In the genomic region with DNA sequence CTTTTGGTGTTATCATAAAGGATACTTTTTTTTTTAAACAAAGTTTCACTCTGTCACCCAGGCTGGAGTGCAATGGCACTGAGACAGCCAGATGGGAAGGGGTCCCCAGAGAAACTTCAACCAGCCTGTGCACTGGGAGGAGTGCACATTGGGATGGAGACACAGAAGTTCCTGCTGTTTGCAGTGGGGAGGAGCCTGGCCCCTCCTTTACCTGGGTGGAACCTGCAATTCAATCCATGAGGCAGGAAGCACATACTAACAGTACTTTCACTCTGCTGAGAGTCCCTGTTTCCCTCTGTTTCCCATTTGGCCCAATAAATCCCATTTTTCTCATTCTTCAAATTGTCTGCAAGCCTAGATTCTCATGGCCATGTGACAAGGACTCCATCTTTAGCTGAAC, we compare ENCODE assay signal across 25 cellular contexts. TPM values are rescaled to one million over a fixed set of nuclear protein-coding genes. Genes with fewer than 3 reads are reported as not detected.
"Had no signal": no experiment of that assay in that cellular context is flagged by ENCODE, and none has a peak within 500 bp of the region (broad histone marks: within the 10 kb centered on the region; RNA-seq: fewer than 3 reads in every experiment).

No MANE protein-coding gene starts in this region.

- H3K4me1 ChIP-seq: SJSA1 had no signal

- FAIRE-seq: TTC549 had no signal

- H3K9me3 ChIP-seq: Peyer's patch, SJSA1 had no signal

- H3K27ac ChIP-seq: Peyer's patch, RWPE1, SJSA1 had no signal

- ATAC-seq: activated CD8-positive, alpha-beta memory T cell treated with anti-CD3 and anti-CD28 coated beads, Interleukin-2, amount 10 ng/mL, durations not matched to agents 7 days and 5 days; SK-N-SH treated with all-trans-retinoic acid at 6 μM for 48 hours; T-helper 17 cell had no signal

- H3K36me3 ChIP-seq: Peyer's patch, SJSA1 had no signal

- H3K4me3 ChIP-seq: Peyer's patch, SJSA1 had no signal

- DNase-seq: activated B cell treated with CpG ODN at 0.5 μM for 24 hours; activated CD4-positive, alpha-beta T cell treated with anti-CD3 and anti-CD28 coated beads for 1 hour; activated CD4-positive, alpha-beta T cell treated with anti-CD3 and anti-CD28 coated beads, Interleukin-2, amount 10 ng/mL, durations not matched to agents 24 days and 14 days; activated CD4-positive, alpha-beta T cell treated with anti-CD3 and anti-CD28 coated beads, Interleukin-2, amount 50 U/mL, for 48 hours; activated CD8-positive, alpha-beta memory T cell treated with anti-CD3 and anti-CD28 coated beads, Interleukin-2, amount 10 ng/mL, durations not matched to agents 7 days and 5 days; activated effector memory CD4-positive, alpha-beta T cell treated with Interleukin-2 at 50 U/mL for 16 hours; activated naive CD4-positive, alpha-beta T cell; activated T-cell treated with anti-CD3 and anti-CD28 coated beads, Interleukin-2, amount 50 U/mL, for 24 hours; aorta; NCI-H1092; NCI-H1417; NCI-H1930; NCI-H345; NCI-H510A; Peyer's patch; SHP77; T-helper 17 cell; T-helper 9 cell had no signal

- H3K27me3 ChIP-seq: Peyer's patch, SJSA1 had no signal

RNA-seq across cellular contexts. Expression of a gene that starts 42.3 kb away (rescaled TPM):
- total RNA-seq: activated B cell treated with CpG ODN at 0.5 μM for 24 hours; activated CD4-positive, alpha-beta T cell treated with anti-CD3 and anti-CD28 coated beads, Interleukin-2, amount 10 ng/mL, durations not matched to agents 24 days and 14 days; activated CD8-positive, alpha-beta memory T cell treated with anti-CD3 and anti-CD28 coated beads, Interleukin-2, amount 10 ng/mL, durations not matched to agents 7 days and 5 days; activated T-helper 1 cell treated with anti-CD3 and anti-CD28 coated beads, Interleukin-12 subunit alpha, Interleukin-12 subunit beta, Interleukin-2, Interleukin-4 antibody, amounts not matched to agents 30 ng/mL and 10 ng/mL and 1 ng/mL, durations not matched to agents 14 hours and 24 hours and 36 hours; aorta; LHCN-M2; MCF 10A; T-helper 17 cell had no signal
